Comparison of ENCODE assay signal across 1 cellular context in the genomic region with DNA sequence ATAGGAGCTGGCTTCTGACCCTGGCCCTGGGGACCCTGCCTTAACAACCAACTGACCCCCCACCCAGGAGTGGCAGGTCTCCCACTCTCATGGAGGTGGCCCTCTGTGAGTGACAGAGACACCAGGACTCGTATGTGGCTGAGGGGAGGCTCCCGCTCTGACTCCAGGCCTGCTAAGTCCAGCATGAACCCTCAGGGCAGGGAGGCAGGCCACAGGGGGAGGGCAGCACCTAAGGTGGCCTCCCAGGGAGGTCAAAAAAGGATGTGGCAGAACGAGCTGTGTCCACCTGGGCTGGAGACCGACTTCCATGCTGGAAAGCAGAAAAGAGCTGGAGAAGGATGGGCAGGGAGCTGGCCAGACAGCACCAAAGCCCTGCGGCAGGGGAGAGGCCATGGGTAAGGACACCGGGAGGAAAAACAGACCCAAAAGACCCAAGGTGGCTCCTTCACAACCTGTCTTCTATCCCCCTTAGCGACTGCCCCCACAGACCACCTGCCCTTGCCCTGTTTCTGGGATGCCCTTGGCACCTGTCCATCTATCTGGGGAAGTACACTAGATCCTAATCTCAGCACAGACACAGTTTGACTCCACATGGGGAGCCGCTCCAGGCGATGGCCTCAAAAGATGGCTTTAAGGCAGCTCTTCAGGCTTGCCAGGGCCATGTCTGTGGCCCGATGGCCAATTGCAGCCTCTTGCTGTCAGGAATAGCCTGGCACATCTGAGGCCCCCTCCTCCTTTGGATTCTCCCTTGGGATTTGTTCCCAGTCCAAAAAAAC.
TF ChIP-seq lines count a peak whose summit lies in the region.

No MANE protein-coding gene starts in this region.

TF ChIP-seq in H1, 55 proteins besides CTCF, POLR2A, EP300 and RAD21:
- TF ChIP-seq CBX5 (IDR thresholded peaks at IDR 0.05; ENCODE audit: low read depth, low read length) (no peak), TEAD4 (IDR thresholded peaks at IDR 0.05; ENCODE audit: low read depth, low read length) (no peak), KDM1A (IDR thresholded peaks at IDR 0.05; ENCODE audit: borderline replicate concordance, low read length) (no peak), TAF1 (IDR thresholded peaks at IDR 0.05; ENCODE audit: low read depth, low read length) (no peak), BCL11A (IDR thresholded peaks at IDR 0.05; ENCODE audit: low read depth in 2 of 2, low read length in 2 of 2) (no peak), CEBPB (IDR thresholded peaks at IDR 0.05; ENCODE audit: low read depth, low read length) (no peak), RXRA (IDR thresholded peaks at IDR 0.05; ENCODE audit: insufficient read depth, low read depth, low read length) (no peak)
- TF ChIP-seq, protein P1, sequence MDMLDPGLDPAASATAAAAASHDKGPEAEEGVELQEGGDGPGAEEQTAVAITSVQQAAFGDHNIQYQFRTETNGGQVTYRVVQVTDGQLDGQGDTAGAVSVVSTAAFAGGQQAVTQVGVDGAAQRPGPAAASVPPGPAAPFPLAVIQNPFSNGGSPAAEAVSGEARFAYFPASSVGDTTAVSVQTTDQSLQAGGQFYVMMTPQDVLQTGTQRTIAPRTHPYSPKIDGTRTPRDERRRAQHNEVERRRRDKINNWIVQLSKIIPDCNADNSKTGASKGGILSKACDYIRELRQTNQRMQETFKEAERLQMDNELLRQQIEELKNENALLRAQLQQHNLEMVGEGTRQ (IDR thresholded peaks at IDR 0.05; ENCODE audit: low read length) = no peak
- TF ChIP-seq, protein P2, sequence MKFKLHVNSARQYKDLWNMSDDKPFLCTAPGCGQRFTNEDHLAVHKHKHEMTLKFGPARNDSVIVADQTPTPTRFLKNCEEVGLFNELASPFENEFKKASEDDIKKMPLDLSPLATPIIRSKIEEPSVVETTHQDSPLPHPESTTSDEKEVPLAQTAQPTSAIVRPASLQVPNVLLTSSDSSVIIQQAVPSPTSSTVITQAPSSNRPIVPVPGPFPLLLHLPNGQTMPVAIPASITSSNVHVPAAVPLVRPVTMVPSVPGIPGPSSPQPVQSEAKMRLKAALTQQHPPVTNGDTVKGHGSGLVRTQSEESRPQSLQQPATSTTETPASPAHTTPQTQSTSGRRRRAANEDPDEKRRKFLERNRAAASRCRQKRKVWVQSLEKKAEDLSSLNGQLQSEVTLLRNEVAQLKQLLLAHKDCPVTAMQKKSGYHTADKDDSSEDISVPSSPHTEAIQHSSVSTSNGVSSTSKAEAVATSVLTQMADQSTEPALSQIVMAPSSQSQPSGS (IDR thresholded peaks at IDR 0.05; ENCODE audit: low read length) = no peak
